In the genomic region with DNA sequence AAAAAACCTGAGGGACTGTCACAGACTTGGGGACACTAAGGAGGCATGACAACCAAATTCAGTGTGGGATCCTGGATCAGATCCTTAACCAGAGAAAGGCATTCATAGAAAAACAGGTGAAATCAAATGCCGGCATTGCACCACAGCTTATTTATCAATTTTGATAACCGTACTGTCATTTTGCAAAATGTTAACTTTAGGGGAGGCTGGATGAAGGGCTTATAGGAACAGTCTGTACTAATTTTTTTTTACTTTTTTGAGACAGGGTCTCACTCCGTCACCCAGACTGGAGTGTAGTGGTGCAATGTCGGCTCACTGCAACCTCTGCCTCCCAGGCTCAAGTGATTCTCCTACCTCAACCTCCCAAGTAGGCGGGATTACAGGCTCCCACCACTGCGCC, we compare ENCODE assay signal across 25 cellular contexts.
DNase-seq lines count a peak whose midpoint lies in the region.
"Had no signal": no experiment of that assay in that cellular context is flagged by ENCODE, and none has a peak within 500 bp of the region (broad histone marks: within the 10 kb centered on the region; RNA-seq: fewer than 3 reads in every experiment).

No MANE protein-coding gene starts in this region.

- no peak overlapping the region for H3K4me3 Mint-ChIP-seq in activated T-cell treated with anti-CD3 and anti-CD28 coated beads, Interleukin-2, amount 50 U/mL, for 24 hours
- H3K4me3 Mint-ChIP-seq: B cell; CD4-positive, alpha-beta T cell; CD8-positive, alpha-beta T cell had no signal

- no peaks in the 10 kb centered on the region for H3K9me3 Mint-ChIP-seq in activated T-cell treated with anti-CD3 and anti-CD28 coated beads, Interleukin-2, amount 50 U/mL, for 24 hours
- H3K9me3 Mint-ChIP-seq: CD4-positive, alpha-beta T cell; CD8-positive, alpha-beta T cell had no signal

- H3K27me3 Mint-ChIP-seq in activated T-cell treated with anti-CD3 and anti-CD28 coated beads, Interleukin-2, amount 50 U/mL, for 24 hours = no peaks in the 10 kb centered on the region
- H3K27me3 Mint-ChIP-seq: B cell; CD4-positive, alpha-beta T cell had no signal

- in situ Hi-C loops in KBM-7 (cut with MboI; ENCODE audit: low pct_unique_long_range_greater_than_20kb, low sequenced_read_pairs) = no loop called here

- H3K27ac ChIP-seq in cingulate gyrus (ENCODE audit: low read depth, low read length) = peak overlapping the region; percentile 73
- H3K27ac ChIP-seq in layer of hippocampus (ENCODE audit: low read depth, low read length) = peak overlapping the region; percentile 79
- H3K27ac ChIP-seq in temporal lobe (ENCODE audit: low read depth, low read length) = peak overlapping the region; percentile 89
- H3K27ac ChIP-seq: 22Rv1; A549; BLaER1 treated with 17β-estradiol and CSF1 and Interleukin-3, amounts not matched to agents 10 nM and 100 nM; C4-2B had no signal

- no peaks in the 10 kb centered on the region for H3K27me3 ChIP-seq in layer of hippocampus (ENCODE audit: control insufficient read depth, insufficient read depth, low read length)
- H3K27me3 ChIP-seq: BLaER1 treated with 17β-estradiol and CSF1 and Interleukin-3, amounts not matched to agents 10 nM and 100 nM had no signal

- no peak for DNase-seq in activated T-cell treated with anti-CD3 and anti-CD28 coated beads, Interleukin-2, amount 50 U/mL, for 24 hours
- DNase-seq in activated T-cell treated with anti-CD3 and anti-CD28 coated beads, Interleukin-2, amount 50 U/mL, for 1 hour = no peak
- no peak for DNase-seq in KBM-7
- no peak for DNase-seq in hepatic stellate cell (ENCODE audit: low spot score)
- no peak for DNase-seq in cerebellar cortex (ENCODE audit: low spot score)
- DNase-seq: AML-193; Caco-2; Calu3; CD4-positive, alpha-beta T cell; CD8-positive, alpha-beta T cell; DMS 273 treated with DMSO at 0.1 percent for 48 hours; DMS153; DMS53; DMS79; DND-41; EL; GDM1 had no signal

- peaks cover 60% of the 10 kb centered on the region for H3K36me3 Mint-ChIP-seq in activated T-cell treated with anti-CD3 and anti-CD28 coated beads, Interleukin-2, amount 50 U/mL, for 24 hours (ENCODE audit: low read depth)

- peaks cover 20% of the 10 kb centered on the region for H3K4me1 Mint-ChIP-seq in activated T-cell treated with anti-CD3 and anti-CD28 coated beads, Interleukin-2, amount 50 U/mL, for 24 hours (ENCODE audit: low read depth)

- peak overlapping the region; percentile 42 for H3K27ac Mint-ChIP-seq in activated T-cell treated with anti-CD3 and anti-CD28 coated beads, Interleukin-2, amount 50 U/mL, for 24 hours
- H3K27ac Mint-ChIP-seq: B cell; CD4-positive, alpha-beta T cell; CD8-positive, alpha-beta T cell had no signal
